Comparison of ENCODE assay signal across 2 cellular contexts in the genomic region with DNA sequence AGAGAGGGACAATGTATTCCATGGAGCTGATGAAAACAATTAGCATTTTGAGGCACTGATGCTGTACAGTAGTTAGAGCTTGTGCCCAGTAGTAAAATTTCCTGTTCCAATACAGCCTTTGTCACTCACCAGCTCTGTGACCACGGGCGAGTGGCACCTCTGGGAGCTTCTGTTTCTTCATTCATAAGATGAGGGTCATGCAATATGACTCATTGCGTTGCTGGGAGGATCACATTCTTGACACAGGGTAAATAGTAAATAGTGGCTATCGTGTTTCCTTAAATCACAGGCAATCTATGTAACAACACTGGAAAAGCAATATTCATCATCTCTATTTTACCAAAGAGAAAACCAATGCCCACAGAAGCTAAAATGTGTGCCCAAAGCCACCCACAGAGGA.
TF ChIP-seq lines count a peak whose summit lies in the region.

No MANE protein-coding gene starts in this region.

TF ChIP-seq in A549, 52 proteins besides CTCF, POLR2A, EP300 and RAD21 (continued from another document):
- no peak for TF ChIP-seq HMGXB4 (CRISPR knock-in tag; IDR thresholded peaks at IDR 0.05; ENCODE audit: borderline replicate concordance)
- TF ChIP-seq, protein P1, sequence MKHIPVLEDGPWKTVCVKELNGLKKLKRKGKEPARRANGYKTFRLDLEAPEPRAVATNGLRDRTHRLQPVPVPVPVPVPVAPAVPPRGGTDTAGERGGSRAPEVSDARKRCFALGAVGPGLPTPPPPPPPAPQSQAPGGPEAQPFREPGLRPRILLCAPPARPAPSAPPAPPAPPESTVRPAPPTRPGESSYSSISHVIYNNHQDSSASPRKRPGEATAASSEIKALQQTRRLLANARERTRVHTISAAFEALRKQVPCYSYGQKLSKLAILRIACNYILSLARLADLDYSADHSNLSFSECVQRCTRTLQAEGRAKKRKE (CRISPR knock-in tag; IDR thresholded peaks at IDR 0.05; ENCODE audit: low read depth) = no peak

TF ChIP-seq in HEK293, 187 proteins besides CTCF, POLR2A, EP300 and RAD21 (continued from another document):
- no peak for TF ChIP-seq ZNF280C (tag by site-specific recombination; IDR thresholded peaks at IDR 0.05)
- TF ChIP-seq KLF8 (tag by site-specific recombination; IDR thresholded peaks at IDR 0.05) = 0 out of 2 replicates have a peak, but pooled peaks have one; percentile 43
- TF ChIP-seq ZBTB17 (tag by site-specific recombination; IDR thresholded peaks at IDR 0.05) = 0 out of 2 replicates have a peak, but pooled peaks have one; percentile 22
- TF ChIP-seq ZNF423 (tag by site-specific recombination; IDR thresholded peaks at IDR 0.05) = no peak
- TF ChIP-seq ZNF302 (tag by site-specific recombination; IDR thresholded peaks at IDR 0.05; ENCODE audit: low read depth) = no peak
- TF ChIP-seq ZBTB44 (tag by site-specific recombination; IDR thresholded peaks at IDR 0.05) = no peak
- TF ChIP-seq ZBTB7A (tag by site-specific recombination; IDR thresholded peaks at IDR 0.05; ENCODE audit: low read depth) = no peak
